In genomic region chr13:86758116-86758515, GRCh38 we compare ENCODE assay signal across 23 cellular contexts.
A peak's percentile ranks its signal among the peaks of the same experiment; 100 is the strongest.
DNase-seq lines count a peak whose midpoint lies in the region; ATAC-seq and TF ChIP-seq lines count a peak whose summit lies in the region.
"Had no signal": no experiment of that assay in that cellular context is flagged by ENCODE, and none has a peak within 500 bp of the region (broad histone marks: within the 10 kb centered on the region; RNA-seq: fewer than 3 reads in every experiment).

No MANE protein-coding gene starts in this region.

- no peaks in the 10 kb centered on the region for H3K36me3 ChIP-seq in CD4-positive, CD25-positive, alpha-beta regulatory T cell (ENCODE audit: control insufficient read depth, insufficient read depth, low read length)
- H3K36me3 ChIP-seq in CD8-positive, alpha-beta memory T cell (ENCODE audit: insufficient read depth, low read length), result no peaks in the 10 kb centered on the region
- H3K36me3 ChIP-seq in mammary epithelial cell (ENCODE audit: insufficient read depth, low read length), result no peaks in the 10 kb centered on the region
- H3K36me3 ChIP-seq: HAP-1 had no signal

- ATAC-seq in CD4-positive, CD25-positive, alpha-beta regulatory T cell (ENCODE audit: low read depth in 2 of 2), result no peak
- ATAC-seq in stimulated activated naive CD8-positive, alpha-beta T cell treated with anti-CD3 and anti-CD28 coated beads, Interleukin-15, amount 100 ng/mL, for 72 hours, result no peak
- ATAC-seq in GM19324 (IDR thresholded peaks at IDR 0.05; ENCODE audit: low FRiP score, unreplicated experiment), result no peak
- ATAC-seq: Right ventricle myocardium inferior had no signal

- H2AFZ ChIP-seq in mammary epithelial cell (ENCODE audit: low read depth, low read length), result no peak overlapping the region
- H2AFZ ChIP-seq: GM23338 had no signal

- BruUV-seq in mammary epithelial cell (replicated peaks; lab: Mats Ljungman, UMichigan), result no TSS peak

- no peaks in the 10 kb centered on the region for H3K27me3 ChIP-seq in CD4-positive, CD25-positive, alpha-beta regulatory T cell (ENCODE audit: control insufficient read depth, insufficient read depth, low read length)
- no peaks in the 10 kb centered on the region for H3K27me3 ChIP-seq in CD8-positive, alpha-beta memory T cell (ENCODE audit: insufficient read depth, low read length, poor library complexity, severe bottlenecking)
- no peaks in the 10 kb centered on the region for H3K27me3 ChIP-seq in mammary epithelial cell (ENCODE audit: insufficient read depth, low read length)

- dilution Hi-C loops in mammary epithelial cell (cut with HindIII; ENCODE audit: low sequenced_read_pairs), result no loop called here

- no peak overlapping the region for H3K4me3 ChIP-seq in CD4-positive, CD25-positive, alpha-beta regulatory T cell (ENCODE audit: low read depth, low read length)
- peak overlapping the region; percentile 21 for H3K4me3 ChIP-seq in CD8-positive, alpha-beta memory T cell (ENCODE audit: low read length)
- H3K4me3 ChIP-seq in mammary epithelial cell (replicated peaks in 1 of 3; ENCODE audit: insufficient read depth in 1 of 3, low read depth in 2 of 3, low read length in 3 of 3), result no peak overlapping the region
- H3K4me3 ChIP-seq: GM23338, HAP-1 had no signal

- no peaks in the 10 kb centered on the region for H3K27me3 Mint-ChIP-seq in CD4-positive, CD25-positive, alpha-beta regulatory T cell
- H3K27me3 Mint-ChIP-seq in CD8-positive, alpha-beta memory T cell, result peaks cover 0 to 5% of the 10 kb centered on the region in 2 donors
- no peaks in the 10 kb centered on the region for H3K27me3 Mint-ChIP-seq in activated CD4-positive, alpha-beta memory T cell treated with anti-CD3 and anti-CD28 coated beads for 36 hours
- no peaks in the 10 kb centered on the region for H3K27me3 Mint-ChIP-seq in stimulated activated naive CD8-positive, alpha-beta T cell treated with anti-CD3 and anti-CD28 coated beads, Interleukin-15, amount 100 ng/mL, for 72 hours

- no peak overlapping the region for H3K9ac ChIP-seq in mammary epithelial cell (ENCODE audit: insufficient read depth, low read length)

- no peak for TF ChIP-seq CTCF in mammary epithelial cell (conservative IDR thresholded peaks at IDR 0.05 in 1 of 2, IDR thresholded peaks at IDR 0.05 in 1 of 2; ENCODE audit: extremely low read depth in 1 of 2, insufficient read depth in 1 of 2, low read depth in 1 of 2, low read length in 2 of 2)

- H3K27ac ChIP-seq in CD4-positive, CD25-positive, alpha-beta regulatory T cell (ENCODE audit: insufficient read depth, low read length, poor library complexity, severe bottlenecking), result peak overlapping the region; percentile 16
- peak overlapping the region; percentile 29 for H3K27ac ChIP-seq in CD8-positive, alpha-beta memory T cell (ENCODE audit: low read depth, low read length)
- H3K27ac ChIP-seq in mammary epithelial cell (ENCODE audit: insufficient read depth, low read depth, low read length), result no peak overlapping the region
- H3K27ac ChIP-seq: C4-2B had no signal

- no peak overlapping the region for H3K4me2 ChIP-seq in mammary epithelial cell (ENCODE audit: insufficient read depth, low read depth, low read length)
- H3K4me2 ChIP-seq: GM23338 had no signal

- H4K20me1 ChIP-seq in mammary epithelial cell (ENCODE audit: insufficient read depth, low read length), result no peaks in the 10 kb centered on the region

- no peak overlapping the region for H3K4me3 Mint-ChIP-seq in CD4-positive, CD25-positive, alpha-beta regulatory T cell
- H3K4me3 Mint-ChIP-seq in CD8-positive, alpha-beta memory T cell, result peak overlapping the region in 6 of 7 donors; percentile 73 to 86 (median 82)
- H3K4me3 Mint-ChIP-seq in activated CD4-positive, alpha-beta memory T cell treated with anti-CD3 and anti-CD28 coated beads for 36 hours, result peak overlapping the region; percentile 27
- no peak overlapping the region for H3K4me3 Mint-ChIP-seq in stimulated activated naive CD8-positive, alpha-beta T cell treated with anti-CD3 and anti-CD28 coated beads, Interleukin-15, amount 100 ng/mL, for 72 hours
- H3K4me3 Mint-ChIP-seq: GM23338 had no signal

- H3K27ac Mint-ChIP-seq in CD4-positive, CD25-positive, alpha-beta regulatory T cell, result no peak overlapping the region
- H3K27ac Mint-ChIP-seq in CD8-positive, alpha-beta memory T cell, result peak overlapping the region in 7 of 8 donors; percentile 93 to 99 (median 96)
- H3K27ac Mint-ChIP-seq in activated CD4-positive, alpha-beta memory T cell treated with anti-CD3 and anti-CD28 coated beads for 36 hours, result peak overlapping the region; percentile 77
- no peak overlapping the region for H3K27ac Mint-ChIP-seq in stimulated activated naive CD8-positive, alpha-beta T cell treated with anti-CD3 and anti-CD28 coated beads, Interleukin-15, amount 100 ng/mL, for 72 hours
- H3K27ac Mint-ChIP-seq: GM23338 had no signal

- DNase-seq in CD4-positive, CD25-positive, alpha-beta regulatory T cell, result no peak
- DNase-seq in CD8-positive, alpha-beta memory T cell, result no peak
- no peak for DNase-seq in activated CD4-positive, alpha-beta memory T cell treated with anti-CD3 and anti-CD28 coated beads for 36 hours
- DNase-seq in mammary epithelial cell, result peak; percentile 8
- no peak for DNase-seq in stimulated activated naive CD8-positive, alpha-beta T cell treated with anti-CD3 and anti-CD28 coated beads, Interleukin-15, amount 100 ng/mL, for 72 hours
- no peak for DNase-seq in EL
- no peak for DNase-seq in NCI-H526 treated with DMSO at 0.1 percent for 48 hours (lab: John Stamatoyannopoulos, UW)
- DNase-seq: Caco-2, DMS 273 treated with DMSO at 0.1 percent for 48 hours, DMS79 treated with DMSO at 0.1 percent for 48 hours, KBM-7, NCI-H1092 treated with DMSO at 0.1 percent for 48 hours, NCI-H1436 treated with DMSO at 0.1 percent for 48 hours, NCI-H2029 treated with DMSO at 0.1 percent for 48 hours, NCI-H226, NCI-H510A treated with DMSO at 0.1 percent for 48 hours, NCI-H774, OCI-M1 had no signal

- in situ Hi-C loops in mammary epithelial cell (cut with MboI; ENCODE audit: low sequenced_read_pairs in 2 of 2), result no loop called here

- H3K36me3 Mint-ChIP-seq in CD4-positive, CD25-positive, alpha-beta regulatory T cell, result no peaks in the 10 kb centered on the region
- peaks cover 0 to 15% (median 0%) of the 10 kb centered on the region in 3 donors for H3K36me3 Mint-ChIP-seq in CD8-positive, alpha-beta memory T cell
- H3K36me3 Mint-ChIP-seq in activated CD4-positive, alpha-beta memory T cell treated with anti-CD3 and anti-CD28 coated beads for 36 hours, result peaks cover 4% of the 10 kb centered on the region

- H3K79me2 ChIP-seq in mammary epithelial cell (ENCODE audit: insufficient read depth, low read length), result no peaks in the 10 kb centered on the region

- intact Hi-C loops in activated CD4-positive, alpha-beta memory T cell treated with anti-CD3 and anti-CD28 coated beads for 36 hours (cut with micrococcal nuclease), result no loop called here
- intact Hi-C loops in mammary epithelial cell (cut with micrococcal nuclease), result no loop called here

- no peaks in the 10 kb centered on the region for H3K4me1 ChIP-seq in CD4-positive, CD25-positive, alpha-beta regulatory T cell (ENCODE audit: control insufficient read depth, insufficient read depth, low read length, poor library complexity, severe bottlenecking)
- no peaks in the 10 kb centered on the region for H3K4me1 ChIP-seq in CD8-positive, alpha-beta memory T cell (ENCODE audit: insufficient read depth, low read length)
- peaks cover 17% of the 10 kb centered on the region for H3K4me1 ChIP-seq in mammary epithelial cell (ENCODE audit: insufficient read depth, low read length)
- H3K4me1 ChIP-seq: Caco-2, HAP-1 had no signal

- H3K4me1 Mint-ChIP-seq in CD4-positive, CD25-positive, alpha-beta regulatory T cell, result no peaks in the 10 kb centered on the region
- H3K4me1 Mint-ChIP-seq in CD8-positive, alpha-beta memory T cell, result peaks cover 0 to 15% (median 0%) of the 10 kb centered on the region in 3 donors
- no peaks in the 10 kb centered on the region for H3K4me1 Mint-ChIP-seq in activated CD4-positive, alpha-beta memory T cell treated with anti-CD3 and anti-CD28 coated beads for 36 hours (ENCODE audit: low read depth)
- no peaks in the 10 kb centered on the region for H3K4me1 Mint-ChIP-seq in stimulated activated naive CD8-positive, alpha-beta T cell treated with anti-CD3 and anti-CD28 coated beads, Interleukin-15, amount 100 ng/mL, for 72 hours

- H3K9me3 Mint-ChIP-seq in CD4-positive, CD25-positive, alpha-beta regulatory T cell, result peaks cover 8 to 39% (median 24%) of the 10 kb centered on the region in 7 donors
- H3K9me3 Mint-ChIP-seq in CD8-positive, alpha-beta memory T cell, result peaks cover 5 to 36% (median 26%) of the 10 kb centered on the region in 5 donors
- peaks cover 22% of the 10 kb centered on the region for H3K9me3 Mint-ChIP-seq in activated CD4-positive, alpha-beta memory T cell treated with anti-CD3 and anti-CD28 coated beads for 36 hours
- H3K9me3 Mint-ChIP-seq in stimulated activated naive CD8-positive, alpha-beta T cell treated with anti-CD3 and anti-CD28 coated beads, Interleukin-15, amount 100 ng/mL, for 72 hours, result peaks cover 44 to 58% of the 10 kb centered on the region in 2 donors
- H3K9me3 Mint-ChIP-seq: GM23338 had no signal

- H3K9me3 ChIP-seq in CD4-positive, CD25-positive, alpha-beta regulatory T cell (ENCODE audit: control insufficient read depth in 2 of 2, low read length in 2 of 2), result peaks cover 1 to 38% of the 10 kb centered on the region in 2 experiments
- no peaks in the 10 kb centered on the region for H3K9me3 ChIP-seq in CD8-positive, alpha-beta memory T cell (ENCODE audit: low read length)
- peaks cover 2% of the 10 kb centered on the region for H3K9me3 ChIP-seq in mammary epithelial cell (replicated peaks; ENCODE audit: insufficient read depth, low read length)
- H3K9me3 ChIP-seq: Caco-2, HAP-1 had no signal

- CTCF ChIA-PET in CD8-positive, alpha-beta memory T cell (lab: Charles Lee), result interaction anchor here (1.4 kb wide), 1 partner anchor 10 kb away, joined by 3 read pairs; no protein-coding TSS in a partner anchor
- CTCF ChIA-PET in activated CD4-positive, alpha-beta memory T cell treated with anti-CD3 and anti-CD28 coated beads for 36 hours (lab: Charles Lee), result no interaction called here
- CTCF ChIA-PET in mammary epithelial cell (lab: Charles Lee; ENCODE audit: low non-redundant PET), result no interaction called here

- POLR2A ChIA-PET in CD8-positive, alpha-beta memory T cell (lab: Charles Lee), result no interaction called here
- POLR2A ChIA-PET in activated CD4-positive, alpha-beta memory T cell treated with anti-CD3 and anti-CD28 coated beads for 36 hours (lab: Charles Lee), result no interaction called here

- 18% methylated on average over 4 of the region's 4 CpGs for WGBS in mammary epithelial cell (ENCODE audit: low coverage, missing lambda C conversion rate)

Comparison
In these comparisons a context has a peak if more than half of its experiments do, and no peak if none do; other contexts are left out.
1. H3K27ac Mint-ChIP-seq: peak in CD8-positive, alpha-beta memory T cell (7 of 8) and activated CD4-positive, alpha-beta memory T cell treated with anti-CD3 and anti-CD28 coated beads for 36 hours (single experiment); none in CD4-positive, CD25-positive, alpha-beta regulatory T cell (0 of 3) and stimulated activated naive CD8-positive, alpha-beta T cell treated with anti-CD3 and anti-CD28 coated beads, Interleukin-15, amount 100 ng/mL, for 72 hours (0 of 2).
2. H3K4me3 Mint-ChIP-seq: peak in CD8-positive, alpha-beta memory T cell (6 of 7) and activated CD4-positive, alpha-beta memory T cell treated with anti-CD3 and anti-CD28 coated beads for 36 hours (single experiment); none in CD4-positive, CD25-positive, alpha-beta regulatory T cell (0 of 4) and stimulated activated naive CD8-positive, alpha-beta T cell treated with anti-CD3 and anti-CD28 coated beads, Interleukin-15, amount 100 ng/mL, for 72 hours (0 of 2).